1 cellular context compared by ENCODE assay signal in the genomic region with DNA sequence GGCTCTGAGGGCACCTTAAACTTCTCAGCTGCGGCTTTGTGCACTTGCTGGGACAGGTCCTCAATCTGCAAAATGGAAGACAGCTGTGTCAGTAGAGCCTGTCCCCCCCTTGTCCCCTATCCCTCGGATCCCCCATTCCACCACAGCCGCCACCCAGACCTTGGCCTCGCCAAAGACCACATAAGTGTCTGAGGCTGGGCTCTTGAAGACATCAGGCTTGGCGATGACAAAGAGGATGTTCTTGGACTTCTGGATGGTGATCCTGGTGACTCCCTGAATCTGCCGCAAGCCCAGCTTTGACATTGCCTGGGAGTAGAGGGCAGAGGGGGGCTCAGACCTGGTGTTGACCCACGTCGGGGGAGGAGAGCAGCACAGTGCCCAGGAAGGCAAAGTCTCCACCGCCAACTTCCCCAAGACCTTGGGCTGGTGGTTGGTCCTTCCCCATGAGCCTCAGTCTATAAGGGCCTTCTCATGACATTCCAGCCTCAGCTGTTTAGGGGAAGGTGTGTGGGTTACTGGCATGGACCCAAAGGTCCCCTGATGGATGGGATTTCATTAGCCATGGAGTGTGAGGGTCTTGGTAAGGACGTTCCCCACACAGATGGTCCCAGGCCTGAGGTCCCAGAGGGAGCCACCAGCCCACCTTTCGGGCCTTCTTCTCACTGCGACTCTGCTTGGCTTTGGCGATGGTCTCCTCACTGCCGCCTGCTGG.
TF ChIP-seq lines count a peak whose summit lies in the region.

No MANE protein-coding gene starts in this region.

TF ChIP-seq in HepG2, 621 proteins besides CTCF, POLR2A, EP300 and RAD21:
- no peak for TF ChIP-seq ZNF34 (CRISPR knock-in tag; IDR thresholded peaks at IDR 0.05; ENCODE audit: borderline replicate concordance)
- TF ChIP-seq, protein P1, sequence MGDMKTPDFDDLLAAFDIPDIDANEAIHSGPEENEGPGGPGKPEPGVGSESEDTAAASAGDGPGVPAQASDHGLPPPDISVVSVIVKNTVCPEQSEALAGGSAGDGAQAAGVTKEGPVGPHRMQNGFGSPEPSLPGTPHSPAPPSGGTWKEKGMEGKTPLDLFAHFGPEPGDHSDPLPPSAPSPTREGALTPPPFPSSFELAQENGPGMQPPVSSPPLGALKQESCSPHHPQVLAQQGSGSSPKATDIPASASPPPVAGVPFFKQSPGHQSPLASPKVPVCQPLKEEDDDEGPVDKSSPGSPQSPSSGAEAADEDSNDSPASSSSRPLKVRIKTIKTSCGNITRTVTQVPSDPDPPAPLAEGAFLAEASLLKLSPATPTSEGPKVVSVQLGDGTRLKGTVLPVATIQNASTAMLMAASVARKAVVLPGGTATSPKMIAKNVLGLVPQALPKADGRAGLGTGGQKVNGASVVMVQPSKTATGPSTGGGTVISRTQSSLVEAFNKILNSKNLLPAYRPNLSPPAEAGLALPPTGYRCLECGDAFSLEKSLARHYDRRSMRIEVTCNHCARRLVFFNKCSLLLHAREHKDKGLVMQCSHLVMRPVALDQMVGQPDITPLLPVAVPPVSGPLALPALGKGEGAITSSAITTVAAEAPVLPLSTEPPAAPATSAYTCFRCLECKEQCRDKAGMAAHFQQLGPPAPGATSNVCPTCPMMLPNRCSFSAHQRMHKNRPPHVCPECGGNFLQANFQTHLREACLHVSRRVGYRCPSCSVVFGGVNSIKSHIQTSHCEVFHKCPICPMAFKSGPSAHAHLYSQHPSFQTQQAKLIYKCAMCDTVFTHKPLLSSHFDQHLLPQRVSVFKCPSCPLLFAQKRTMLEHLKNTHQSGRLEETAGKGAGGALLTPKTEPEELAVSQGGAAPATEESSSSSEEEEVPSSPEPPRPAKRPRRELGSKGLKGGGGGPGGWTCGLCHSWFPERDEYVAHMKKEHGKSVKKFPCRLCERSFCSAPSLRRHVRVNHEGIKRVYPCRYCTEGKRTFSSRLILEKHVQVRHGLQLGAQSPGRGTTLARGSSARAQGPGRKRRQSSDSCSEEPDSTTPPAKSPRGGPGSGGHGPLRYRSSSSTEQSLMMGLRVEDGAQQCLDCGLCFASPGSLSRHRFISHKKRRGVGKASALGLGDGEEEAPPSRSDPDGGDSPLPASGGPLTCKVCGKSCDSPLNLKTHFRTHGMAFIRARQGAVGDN (CRISPR knock-in tag; IDR thresholded peaks at IDR 0.05) = peak; percentile 16; the same call in 1 of the 2 replicates
